Comparison of ENCODE assay signal across 22 cellular contexts in the genomic region with DNA sequence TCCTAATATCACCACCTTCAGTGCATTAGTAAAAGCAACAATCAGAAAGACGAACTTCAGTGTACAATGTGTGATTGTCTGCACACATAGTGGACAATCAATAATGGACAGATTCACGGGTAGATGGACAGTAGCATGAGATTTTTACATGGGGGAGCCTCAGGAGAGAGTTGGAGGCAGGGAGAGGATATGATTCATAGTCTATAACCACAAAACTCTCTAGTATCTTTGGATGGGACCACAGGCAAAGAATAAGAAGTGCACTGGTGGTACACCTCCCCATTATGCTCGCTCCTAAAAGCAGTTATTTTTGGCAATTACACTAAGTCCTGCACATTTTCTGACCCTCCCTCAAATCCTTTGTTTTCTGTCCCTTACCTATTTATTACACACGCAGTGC.
"Had no signal": no experiment of that assay in that cellular context is flagged by ENCODE, and none has a peak within 500 bp of the region (broad histone marks: within the 10 kb centered on the region; RNA-seq: fewer than 3 reads in every experiment).

No MANE protein-coding gene starts in this region.

- DNase-seq: colonic mucosa; dermis blood vessel endothelial cell; esophagus squamous epithelium; foreskin fibroblast; head of caudate nucleus; left colon; left ventricle myocardium superior; mesendoderm; naive B cell; psoas muscle; retina; stimulated activated CD4-positive, alpha-beta T cell treated with anti-CD3 and anti-CD28 coated beads, Interleukin-2, amount 100 ng/mL, for 24 hours; stimulated activated CD4-positive, alpha-beta T cell treated with anti-CD3 and anti-CD28 coated beads, Interleukin-4, amount 100 ng/mL, for 4 hours; stimulated activated naive B cell treated with anti-CD40 and anti-IgM and Interleukin-4, amounts not matched to agents 10 μg/mL and 1 μg/mL and 100 μg/mL, for 72 hours; stimulated activated naive CD8-positive, alpha-beta T cell treated with anti-CD3 and anti-CD28 coated beads, Interleukin-15, amount 100 ng/mL, for 72 hours; testis; upper lobe of right lung had no signal

- H3K4me1 ChIP-seq: colonic mucosa, esophagus squamous epithelium, psoas muscle, testis, tibial nerve, upper lobe of right lung had no signal

- H3K27ac Mint-ChIP-seq: nephron; stimulated activated naive B cell treated with anti-CD40 and anti-IgM and Interleukin-4, amounts not matched to agents 10 μg/mL and 1 μg/mL and 100 μg/mL, for 72 hours; stimulated activated naive CD8-positive, alpha-beta T cell treated with anti-CD3 and anti-CD28 coated beads, Interleukin-15, amount 100 ng/mL, for 72 hours had no signal

- H3K36me3 ChIP-seq: colonic mucosa, esophagus squamous epithelium, tibial nerve, upper lobe of right lung had no signal

- H3K79me2 ChIP-seq: hepatocyte had no signal

- ATAC-seq: left ventricle myocardium superior; psoas muscle; sciatic nerve; stimulated activated naive B cell treated with anti-CD40 and anti-IgM and Interleukin-4, amounts not matched to agents 10 μg/mL and 1 μg/mL and 100 μg/mL, for 72 hours; stimulated activated naive CD8-positive, alpha-beta T cell treated with anti-CD3 and anti-CD28 coated beads, Interleukin-15, amount 100 ng/mL, for 72 hours; upper lobe of right lung had no signal

- H3K36me3 Mint-ChIP-seq: naive B cell; stimulated activated naive B cell treated with anti-CD40 and anti-IgM and Interleukin-4, amounts not matched to agents 10 μg/mL and 1 μg/mL and 100 μg/mL, for 72 hours had no signal

- H3K27me3 ChIP-seq: colonic mucosa, esophagus squamous epithelium, hepatocyte, testis, tibial nerve, upper lobe of right lung had no signal

- H2AFZ ChIP-seq: hepatocyte had no signal

- H3K4me2 ChIP-seq: hepatocyte had no signal

- H3K4me3 Mint-ChIP-seq: naive B cell; nephron; stimulated activated naive B cell treated with anti-CD40 and anti-IgM and Interleukin-4, amounts not matched to agents 10 μg/mL and 1 μg/mL and 100 μg/mL, for 72 hours; stimulated activated naive CD8-positive, alpha-beta T cell treated with anti-CD3 and anti-CD28 coated beads, Interleukin-15, amount 100 ng/mL, for 72 hours had no signal

- H3K9me3 Mint-ChIP-seq: stimulated activated naive B cell treated with anti-CD40 and anti-IgM and Interleukin-4, amounts not matched to agents 10 μg/mL and 1 μg/mL and 100 μg/mL, for 72 hours had no signal

- H3K27ac ChIP-seq: colonic mucosa, esophagus squamous epithelium, hepatocyte, psoas muscle, testis, tibial nerve, upper lobe of right lung had no signal

- H3K9me3 ChIP-seq: colonic mucosa, esophagus squamous epithelium, psoas muscle, testis, tibial nerve, upper lobe of right lung had no signal

- H3K4me1 Mint-ChIP-seq: naive B cell; nephron; stimulated activated naive B cell treated with anti-CD40 and anti-IgM and Interleukin-4, amounts not matched to agents 10 μg/mL and 1 μg/mL and 100 μg/mL, for 72 hours; stimulated activated naive CD8-positive, alpha-beta T cell treated with anti-CD3 and anti-CD28 coated beads, Interleukin-15, amount 100 ng/mL, for 72 hours had no signal

- H3K27me3 Mint-ChIP-seq: naive B cell; stimulated activated naive B cell treated with anti-CD40 and anti-IgM and Interleukin-4, amounts not matched to agents 10 μg/mL and 1 μg/mL and 100 μg/mL, for 72 hours; stimulated activated naive CD8-positive, alpha-beta T cell treated with anti-CD3 and anti-CD28 coated beads, Interleukin-15, amount 100 ng/mL, for 72 hours had no signal

- H3K4me3 ChIP-seq: colonic mucosa, esophagus squamous epithelium, hepatocyte, lung, psoas muscle, testis, tibial nerve, upper lobe of right lung had no signal
